ENCODE assay signal across 17 cellular contexts in genomic region chr7:104136561-104136960, GRCh38.
"Had no signal": no experiment of that assay in that cellular context is flagged by ENCODE, and none has a peak within 500 bp of the region (broad histone marks: within the 10 kb centered on the region; RNA-seq: fewer than 3 reads in every experiment).

No MANE protein-coding gene starts in this region.

- H3K4me3 Mint-ChIP-seq: effector memory CD8-positive, alpha-beta T cell; naive thymus-derived CD4-positive, alpha-beta T cell; nephron progenitor cell; stimulated activated memory B cell treated with anti-CD40 and anti-IgM and Interleukin-4, amounts not matched to agents 10 μg/mL and 1 μg/mL and 100 μg/mL, for 72 hours had no signal

- H3K9me3 Mint-ChIP-seq: effector memory CD8-positive, alpha-beta T cell; naive thymus-derived CD4-positive, alpha-beta T cell; nephron progenitor cell; stimulated activated memory B cell treated with anti-CD40 and anti-IgM and Interleukin-4, amounts not matched to agents 10 μg/mL and 1 μg/mL and 100 μg/mL, for 72 hours had no signal

- H3K27me3 Mint-ChIP-seq: effector memory CD8-positive, alpha-beta T cell; naive thymus-derived CD4-positive, alpha-beta T cell; stimulated activated memory B cell treated with anti-CD40 and anti-IgM and Interleukin-4, amounts not matched to agents 10 μg/mL and 1 μg/mL and 100 μg/mL, for 72 hours had no signal

- H3K27ac Mint-ChIP-seq: effector memory CD8-positive, alpha-beta T cell; stimulated activated memory B cell treated with anti-CD40 and anti-IgM and Interleukin-4, amounts not matched to agents 10 μg/mL and 1 μg/mL and 100 μg/mL, for 72 hours had no signal

- ATAC-seq: effector memory CD8-positive, alpha-beta T cell; gastrocnemius medialis; heart right ventricle; naive thymus-derived CD4-positive, alpha-beta T cell; right lobe of liver; stimulated activated memory B cell treated with anti-CD40 and anti-IgM and Interleukin-4, amounts not matched to agents 10 μg/mL and 1 μg/mL and 100 μg/mL, for 72 hours had no signal

- H3K4me1 Mint-ChIP-seq: nephron progenitor cell; stimulated activated memory B cell treated with anti-CD40 and anti-IgM and Interleukin-4, amounts not matched to agents 10 μg/mL and 1 μg/mL and 100 μg/mL, for 72 hours had no signal

- DNase-seq: effector memory CD8-positive, alpha-beta T cell; gastrocnemius medialis; heart right ventricle; hypothalamus; kidney glomerular epithelial cell; mesendoderm; naive thymus-derived CD4-positive, alpha-beta T cell; nephron progenitor cell; retina; right lobe of liver; stimulated activated CD4-positive, alpha-beta T cell treated with anti-CD3 and anti-CD28 coated beads, Interleukin-4, amount 100 ng/mL, for 1 hour; stimulated activated CD8-positive, alpha-beta memory T cell treated with anti-CD3 and anti-CD28 coated beads, Interleukin-4, amount 100 ng/mL, for 48 hours; stomach; substantia nigra; trophoblast cell had no signal

- FAIRE-seq: islet of Langerhans had no signal
